ENCODE assay signal across 32 cellular contexts in genomic region chr18:13126966-13127598, GRCh38.
DNase-seq lines count a peak whose midpoint lies in the region; ATAC-seq, FAIRE-seq and TF ChIP-seq lines count a peak whose summit lies in the region.
"Had no signal": no experiment of that assay in that cellular context is flagged by ENCODE, and none has a peak within 500 bp of the region (broad histone marks: within the 10 kb centered on the region; RNA-seq: fewer than 3 reads in every experiment).

No MANE protein-coding gene starts in this region.

- H3K4me1 Mint-ChIP-seq in activated naive CD4-positive, alpha-beta T cell treated with anti-CD3 and anti-CD28 coated beads for 36 hours (ENCODE audit: low read depth) = peaks cover 6% of the 10 kb centered on the region
- peaks cover 3% of the 10 kb centered on the region for H3K4me1 Mint-ChIP-seq in neural progenitor cell
- H3K4me1 Mint-ChIP-seq in activated CD8-positive, alpha-beta memory T cell treated with anti-CD3 and anti-CD28 coated beads, Interleukin-2, amount 10 ng/mL, durations not matched to agents 7 days and 5 days = peaks cover 13% of the 10 kb centered on the region
- H3K4me1 Mint-ChIP-seq: GM23338 had no signal

- H3K27ac Mint-ChIP-seq in activated naive CD4-positive, alpha-beta T cell treated with anti-CD3 and anti-CD28 coated beads for 36 hours = peak overlapping the region; percentile 36
- H3K27ac Mint-ChIP-seq in neural progenitor cell = peak overlapping the region; percentile 14
- no peak overlapping the region for H3K27ac Mint-ChIP-seq in activated CD8-positive, alpha-beta memory T cell treated with anti-CD3 and anti-CD28 coated beads, Interleukin-2, amount 10 ng/mL, durations not matched to agents 7 days and 5 days
- H3K27ac Mint-ChIP-seq: activated T-helper 2 cell treated with anti-CD3 and anti-CD28 coated beads, Interferon-gamma antibody, Interleukin-2, Interleukin-4, amounts not matched to agents 10 μg/mL and 5 μg/mL and 100 μg/mL, durations not matched to agents 14 hours and 24 hours and 36 hours; B cell; GM23338; stimulated activated effector memory CD8-positive, alpha-beta T cell treated with anti-CD3 and anti-CD28 coated beads, Interleukin-12 subunit alpha, Interleukin-12 subunit beta, amount 100 ng/mL, for 72 hours had no signal

- TF ChIP-seq CTCF in GM12878 (IDR thresholded peaks at IDR 0.05 in 2 of 3, conservative IDR thresholded peaks at IDR 0.05 in 1 of 3; ENCODE audit: control insufficient read depth in 2 of 3, extremely low read depth in 1 of 3, insufficient read depth in 1 of 3, low read depth in 3 of 3, low read length in 3 of 3) (no peak), neural progenitor cell (IDR thresholded peaks at IDR 0.05) (no peak), esophagus squamous epithelium (IDR thresholded peaks at IDR 0.05) (no peak)

- no peak overlapping the region for H3K4me3 Mint-ChIP-seq in activated naive CD4-positive, alpha-beta T cell treated with anti-CD3 and anti-CD28 coated beads for 36 hours
- H3K4me3 Mint-ChIP-seq in neural progenitor cell = peak overlapping the region; percentile 20
- H3K4me3 Mint-ChIP-seq in activated CD8-positive, alpha-beta memory T cell treated with anti-CD3 and anti-CD28 coated beads, Interleukin-2, amount 10 ng/mL, durations not matched to agents 7 days and 5 days = no peak overlapping the region
- H3K4me3 Mint-ChIP-seq: B cell; GM23338; stimulated activated effector memory CD8-positive, alpha-beta T cell treated with anti-CD3 and anti-CD28 coated beads, Interleukin-12 subunit alpha, Interleukin-12 subunit beta, amount 100 ng/mL, for 72 hours had no signal

- 94% methylated on average over 17 of the region's 17 CpGs for WGBS in GM12878 (ENCODE audit: insufficient coverage, insufficient replicate concordance, low lambda C conversion rate, missing lambda C conversion rate)
- 93 to 96% methylated on average over 15 of the region's 17 CpGs for WGBS in esophagus squamous epithelium, 2 donors

- no peaks in the 10 kb centered on the region for H3K9me3 Mint-ChIP-seq in activated naive CD4-positive, alpha-beta T cell treated with anti-CD3 and anti-CD28 coated beads for 36 hours
- H3K9me3 Mint-ChIP-seq in neural progenitor cell = no peaks in the 10 kb centered on the region
- no peaks in the 10 kb centered on the region for H3K9me3 Mint-ChIP-seq in activated CD8-positive, alpha-beta memory T cell treated with anti-CD3 and anti-CD28 coated beads, Interleukin-2, amount 10 ng/mL, durations not matched to agents 7 days and 5 days (ENCODE audit: low read depth)
- H3K9me3 Mint-ChIP-seq: activated T-helper 2 cell treated with anti-CD3 and anti-CD28 coated beads, Interferon-gamma antibody, Interleukin-2, Interleukin-4, amounts not matched to agents 10 μg/mL and 5 μg/mL and 100 μg/mL, durations not matched to agents 14 hours and 24 hours and 36 hours; stimulated activated effector memory CD8-positive, alpha-beta T cell treated with anti-CD3 and anti-CD28 coated beads, Interleukin-12 subunit alpha, Interleukin-12 subunit beta, amount 100 ng/mL, for 72 hours had no signal

- CTCF ChIA-PET in activated naive CD4-positive, alpha-beta T cell treated with anti-CD3 and anti-CD28 coated beads for 36 hours (lab: Charles Lee) = interaction anchor here (0.5 to 1.7 kb wide), 3 partner anchors 32 to 503 kb away, joined by 3 to 5 read pairs (median 3); no protein-coding TSS in a partner anchor
- CTCF ChIA-PET in GM12878 (lab: Yijun Ruan, JAX) = interaction anchor here (1.4 to 4.2 kb wide), 2 partner anchors 12 to 33 kb away, joined by 3 to 14 read pairs; no protein-coding TSS in a partner anchor
- CTCF ChIA-PET in activated CD8-positive, alpha-beta memory T cell treated with anti-CD3 and anti-CD28 coated beads, Interleukin-2, amount 10 ng/mL, durations not matched to agents 7 days and 5 days (lab: Charles Lee) = no interaction called here

- H3K27me3 Mint-ChIP-seq in activated naive CD4-positive, alpha-beta T cell treated with anti-CD3 and anti-CD28 coated beads for 36 hours (ENCODE audit: low read depth) = no peaks in the 10 kb centered on the region
- peaks cover 7% of the 10 kb centered on the region for H3K27me3 Mint-ChIP-seq in neural progenitor cell (ENCODE audit: insufficient read depth, low read depth)
- H3K27me3 Mint-ChIP-seq in activated CD8-positive, alpha-beta memory T cell treated with anti-CD3 and anti-CD28 coated beads, Interleukin-2, amount 10 ng/mL, durations not matched to agents 7 days and 5 days = no peaks in the 10 kb centered on the region
- H3K27me3 Mint-ChIP-seq: B cell had no signal

- H3K27ac ChIP-seq in GM12878 (ENCODE audit: control insufficient read depth, insufficient read depth) (no peak overlapping the region), neural progenitor cell (no peak overlapping the region), esophagus squamous epithelium (no peak overlapping the region)
- H3K27ac ChIP-seq: breast epithelium, colonic mucosa, foreskin keratinocyte, KMS-11, testis had no signal

- H3F3A ChIP-seq in neural progenitor cell (ENCODE audit: low read depth) = no peaks in the 10 kb centered on the region

- H3K9me3 ChIP-seq in GM12878 (replicated peaks; ENCODE audit: control insufficient read depth, insufficient read depth, low read length) (no peaks in the 10 kb centered on the region), neural progenitor cell (ENCODE audit: low read depth) (no peaks in the 10 kb centered on the region), esophagus squamous epithelium (no peaks in the 10 kb centered on the region)
- H3K9me3 ChIP-seq: breast epithelium, colonic mucosa, testis had no signal

- H3K36me3 ChIP-seq in GM12878 (ENCODE audit: control insufficient read depth in 2 of 2, insufficient read depth in 2 of 2, low read length in 1 of 2) (peaks cover 2 to 7% of the 10 kb centered on the region in 2 experiments; a peak in 3 of 4 replicates), neural progenitor cell (no peaks in the 10 kb centered on the region), esophagus squamous epithelium (peaks cover 0 to 37% (median 0%) of the 10 kb centered on the region in 3 donors)
- H3K36me3 ChIP-seq: breast epithelium, colonic mucosa had no signal

- POLR2A ChIA-PET in GM12878 (lab: Charles Lee) = no interaction called here

- intact Hi-C loops in activated naive CD4-positive, alpha-beta T cell treated with anti-CD3 and anti-CD28 coated beads for 36 hours (cut with micrococcal nuclease) = no loop called here
- intact Hi-C loops in GM12878 (cut with micrococcal nuclease; ENCODE audit: unreplicated experiment) (no loop called here), esophagus squamous epithelium (cut with DNase I) (no loop called here)

- no peaks in the 10 kb centered on the region for H3K36me3 Mint-ChIP-seq in activated naive CD4-positive, alpha-beta T cell treated with anti-CD3 and anti-CD28 coated beads for 36 hours (ENCODE audit: low read depth)
- H3K36me3 Mint-ChIP-seq in neural progenitor cell = peaks cover 16% of the 10 kb centered on the region
- peaks cover 6% of the 10 kb centered on the region for H3K36me3 Mint-ChIP-seq in activated CD8-positive, alpha-beta memory T cell treated with anti-CD3 and anti-CD28 coated beads, Interleukin-2, amount 10 ng/mL, durations not matched to agents 7 days and 5 days

- H3K4me2 ChIP-seq in GM12878 (ENCODE audit: control insufficient read depth, insufficient read depth) (no peak overlapping the region), neural progenitor cell (no peak overlapping the region)
- H3K4me2 ChIP-seq: GM23338, KMS-11, smooth muscle cell had no signal

- no TSS peak for BruUV-seq in GM12878 (replicated peaks; lab: Mats Ljungman, UMichigan)

- no peak for TF ChIP-seq EP300 in GM12878 (IDR thresholded peaks at IDR 0.05; ENCODE audit: borderline replicate concordance in 1 of 2, control insufficient read depth in 1 of 2, low read depth in 2 of 2, low read length in 2 of 2)

- H3K9ac ChIP-seq in GM12878 (ENCODE audit: control insufficient read depth, insufficient read depth, low read length) = no peak overlapping the region
- H3K9ac ChIP-seq in neural progenitor cell = no peak overlapping the region
- H3K9ac ChIP-seq: KMS-11 had no signal

- TF ChIP-seq RAD21 in GM12878 (IDR thresholded peaks at IDR 0.05; ENCODE audit: insufficient read depth, low read depth, low read length) = no peak

- RAD21 ChIA-PET in GM12878 (lab: Charles Lee; ENCODE audit: unreplicated experiment) = interaction anchor here (1.3 kb wide), 1 partner anchor 32 kb away, joined by 6 read pairs; no protein-coding TSS in a partner anchor

- SMC1A ChIA-PET in GM12878 (lab: Charles Lee; ENCODE audit: uncharacterized antibody, unreplicated experiment) = no interaction called here

- no peak for DNase-seq in activated naive CD4-positive, alpha-beta T cell treated with anti-CD3 and anti-CD28 coated beads for 36 hours
- DNase-seq in activated naive CD4-positive, alpha-beta T cell (lab: John Stamatoyannopoulos, UW) = no peak
- no peak for DNase-seq in GM12891 (ENCODE audit: insufficient read length, low spot score)
- DNase-seq in GM12878 (ENCODE audit: low read depth, low spot score) = no peak
- DNase-seq in neural progenitor cell (ENCODE audit: low spot score) = no peak
- no peak for DNase-seq in esophagus squamous epithelium (lab: John Stamatoyannopoulos, UW)
- DNase-seq in activated CD8-positive, alpha-beta memory T cell treated with anti-CD3 and anti-CD28 coated beads, Interleukin-2, amount 10 ng/mL, durations not matched to agents 7 days and 5 days = no peak
- DNase-seq: activated CD4-positive, CD25-positive, alpha-beta regulatory T cell treated with anti-CD3 and anti-CD28 coated beads, Interleukin-2, amount 50 U/mL, for 72 hours; amniotic stem cell; colonic mucosa; effector memory CD4-positive, alpha-beta T cell; EL; foreskin keratinocyte; mesendoderm; NCI-H2171; NCI-H524 treated with DMSO at 0.1 percent for 48 hours; NK-92 treated with Interleukin-12 subunit alpha and Interleukin-12 subunit beta, amount 100 ng/mL, for 24 hours; retina; SIG-M5; stimulated activated CD4-positive, alpha-beta T cell treated with anti-CD3 and anti-CD28 coated beads, Interleukin-2, amount 100 ng/mL, for 24 hours; testis had no signal

- H3K79me2 ChIP-seq in GM12878 (ENCODE audit: control insufficient read depth, insufficient read depth, low read length) (no peaks in the 10 kb centered on the region), neural progenitor cell (ENCODE audit: low read depth) (no peaks in the 10 kb centered on the region)

- H3K27me3 ChIP-seq in GM12878 (replicated peaks in 1 of 2; ENCODE audit: control insufficient read depth in 2 of 2, insufficient read depth in 2 of 2, low read length in 1 of 2) (no peaks in the 10 kb centered on the region), neural progenitor cell (no peaks in the 10 kb centered on the region), esophagus squamous epithelium (no peaks in the 10 kb centered on the region)
- H3K27me3 ChIP-seq: breast epithelium, colonic mucosa, foreskin keratinocyte, testis had no signal

- H3K4me1 ChIP-seq in GM12878 (ENCODE audit: control insufficient read depth, insufficient read depth, low read length) (no peaks in the 10 kb centered on the region), neural progenitor cell (no peaks in the 10 kb centered on the region), esophagus squamous epithelium (no peaks in the 10 kb centered on the region)
- H3K4me1 ChIP-seq: breast epithelium, colonic mucosa had no signal

- ATAC-seq in GM12878 (no peak), HG03460 (IDR thresholded peaks at IDR 0.05; ENCODE audit: unreplicated experiment) (no peak)
- no peak for ATAC-seq in activated CD8-positive, alpha-beta memory T cell treated with anti-CD3 and anti-CD28 coated beads, Interleukin-2, amount 10 ng/mL, durations not matched to agents 7 days and 5 days
- ATAC-seq: foreskin keratinocyte; GM23338; Panc1; stimulated activated effector memory CD8-positive, alpha-beta T cell treated with anti-CD3 and anti-CD28 coated beads, Interleukin-12 subunit alpha, Interleukin-12 subunit beta, amount 100 ng/mL, for 72 hours had no signal

- FAIRE-seq in GM12891 (lab: Jason Lieb, UNC) (no peak), GM12878 (lab: Jason Lieb, UNC) (no peak)
- FAIRE-seq: GM18507, TTC549 had no signal

- TF ChIP-seq POLR2A in GM12891 (IDR thresholded peaks at IDR 0.05; ENCODE audit: low read depth, low read length) (no peak), GM12878 (IDR thresholded peaks at IDR 0.05; ENCODE audit: low read depth, low read length) (peak; percentile 42; the same call in 1 of the 2 replicates), esophagus squamous epithelium (IDR thresholded peaks at IDR 0.05) (no peak)

- H4K20me1 ChIP-seq in GM12878 (ENCODE audit: control insufficient read depth, insufficient read depth) (no peaks in the 10 kb centered on the region), neural progenitor cell (ENCODE audit: low read depth) (no peaks in the 10 kb centered on the region)

- H2AFZ ChIP-seq in GM12878 (ENCODE audit: control insufficient read depth, low read depth, low read length) (no peak overlapping the region), neural progenitor cell (replicated peaks) (no peak overlapping the region)
- H2AFZ ChIP-seq: GM23338 had no signal

- in situ Hi-C loops in GM12878 (cut with MboI) = no loop called here

- no peak overlapping the region for H3K4me3 ChIP-seq in GM12878
- no peak overlapping the region for H3K4me3 ChIP-seq in neural progenitor cell
- H3K4me3 ChIP-seq in esophagus squamous epithelium = no peak overlapping the region
- H3K4me3 ChIP-seq: breast epithelium, colonic mucosa, GM23338, smooth muscle cell, testis had no signal
